8 cellular contexts compared by ENCODE assay signal in genomic region chr19:41646589-41647204, GRCh38. TPM values are rescaled to one million over a fixed set of nuclear protein-coding genes. Genes with fewer than 3 reads are reported as not detected.
DNase-seq lines count a peak whose midpoint lies in the region; ATAC-seq, FAIRE-seq and TF ChIP-seq lines count a peak whose summit lies in the region.

No MANE protein-coding gene starts in this region.

- H3K36me3 ChIP-seq in bronchial epithelial cell (ENCODE audit: control insufficient read depth, insufficient read depth, low read length): no peaks in the 10 kb centered on the region

- ATAC-seq in HG02678 (IDR thresholded peaks at IDR 0.05; ENCODE audit: unreplicated experiment): no peak
- no peak for ATAC-seq in GM21423 (IDR thresholded peaks at IDR 0.05; ENCODE audit: unreplicated experiment)

- H3K4me3 ChIP-seq in GM12864 (ENCODE audit: low read depth, low read length) (no peak overlapping the region), bronchial epithelial cell (ENCODE audit: low read depth, low read length) (no peak overlapping the region)

- DNase-seq in GM12864 (ENCODE audit: low read depth) (no peak), RPMI8226 (peak; percentile 44), bronchial epithelial cell (ENCODE audit: low read depth) (no peak), NCI-H748 treated with DMSO at 0.1 percent for 48 hours (lab: John Stamatoyannopoulos, UW) (no peak), amygdala (lab: John Stamatoyannopoulos, UW) (no peak)
- DNase-seq in stimulated activated CD4-positive, alpha-beta T cell treated with anti-CD3 and anti-CD28 coated beads, Interleukin-1b, Interleukin-23, amount 100 ng/mL, for 24 hours (ENCODE audit: low read depth in 4 of 4, low spot score in 1 of 4): peak in 3 of 4 experiments; percentile 26 to 47 (median 46)

- peaks cover 5% of the 10 kb centered on the region for H3K27me3 ChIP-seq in bronchial epithelial cell (ENCODE audit: control insufficient read depth, insufficient read depth, low read length)

- FAIRE-seq in bronchial epithelial cell (lab: Jason Lieb, UNC): no peak

- TF ChIP-seq CTCF in GM12864 (IDR thresholded peaks at IDR 0.05; ENCODE audit: low read depth, low read length, missing control alignments) (peak; percentile 62), bronchial epithelial cell (IDR thresholded peaks at IDR 0.05; ENCODE audit: insufficient read depth, low read length, severe bottlenecking) (peak; percentile 36)

RNA-seq across cellular contexts. Expression of gene CEACAM4, which starts 19.8 kb away (rescaled TPM):
- not detected in 2 replicates for total RNA-seq in bronchial epithelial cell

RNA-seq across cellular contexts. Expression of gene CEACAM7, which starts 41.4 kb away (rescaled TPM):
- total RNA-seq in bronchial epithelial cell: 0.79 and 7.3 TPM in 2 replicates

Comparison
In these comparisons a context has a peak if more than half of its experiments do, and no peak if none do; other contexts are left out.
1. DNase-seq: peak in RPMI8226 (single experiment) and stimulated activated CD4-positive, alpha-beta T cell treated with anti-CD3 and anti-CD28 coated beads, Interleukin-1b, Interleukin-23, amount 100 ng/mL, for 24 hours (3 of 4); none in GM12864 (single experiment), bronchial epithelial cell (single experiment), NCI-H748 treated with DMSO at 0.1 percent for 48 hours (single experiment) and amygdala (0 of 56).